Comparison of ENCODE assay signal across 15 cellular contexts in the genomic region with DNA sequence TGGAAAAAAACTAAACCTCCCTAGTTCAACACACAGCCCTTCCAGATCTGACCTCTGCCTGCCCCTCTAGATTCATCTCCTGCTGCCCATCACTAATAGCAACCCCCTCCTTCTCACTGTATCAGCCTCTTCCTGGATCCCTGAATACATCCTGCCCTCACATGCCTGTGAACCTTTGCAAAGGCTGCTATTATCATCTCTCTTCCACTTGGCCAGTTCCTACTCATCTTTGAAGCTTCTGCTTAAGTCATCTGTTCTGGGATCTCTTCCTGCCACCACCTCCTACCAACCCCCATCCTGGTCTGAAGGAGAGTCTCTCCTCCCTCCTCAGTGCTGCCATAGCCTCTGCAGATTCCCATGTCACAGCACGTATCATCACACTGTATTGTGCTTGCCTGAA. TPM values are rescaled to one million over a fixed set of nuclear protein-coding genes. Genes with fewer than 3 reads are reported as not detected.
DNase-seq lines count a peak whose midpoint lies in the region; ATAC-seq and TF ChIP-seq lines count a peak whose summit lies in the region.
"Had no signal": no experiment of that assay in that cellular context is flagged by ENCODE, and none has a peak within 500 bp of the region (broad histone marks: within the 10 kb centered on the region; RNA-seq: fewer than 3 reads in every experiment).

No MANE protein-coding gene starts in this region.

- intact Hi-C loops in esophagus muscularis mucosa (cut with DNase I) = no loop called here

- H3K36me3 Mint-ChIP-seq in HFFc6 (ENCODE audit: low read depth) = no peaks in the 10 kb centered on the region
- H3K36me3 Mint-ChIP-seq: CD14-positive monocyte had no signal

- TF ChIP-seq CTCF in HFFc6 (IDR thresholded peaks at IDR 0.05) (no peak), esophagus muscularis mucosa (IDR thresholded peaks at IDR 0.05) (no peak), RWPE1 (conservative IDR thresholded peaks at IDR 0.05; ENCODE audit: low read depth) (no peak)

- H3K27ac ChIP-seq in esophagus muscularis mucosa (replicated peaks in 1 of 4) (no peak overlapping the region), RWPE1 (no peak overlapping the region)

- H3K9me3 ChIP-seq in esophagus muscularis mucosa = no peaks in the 10 kb centered on the region

- no peaks in the 10 kb centered on the region for H3K9me3 Mint-ChIP-seq in HFFc6

- POLR2A ChIA-PET in RWPE1 (lab: Yijun Ruan, JAX; ENCODE audit: low non-redundant PET) = no interaction called here

- DNase-seq in HFFc6 (no peak), NCI-H226 (peak; percentile 20), esophagus muscularis mucosa (ENCODE audit: extremely low spot score) (peak; percentile 55), retina (peak; percentile 47), RWPE1 (ENCODE audit: low spot score) (no peak)
- DNase-seq: AML-193, DMS 273 treated with DMSO at 0.1 percent for 48 hours, HCEC 1CT, MM.1S, NCI-H1092 treated with DMSO at 0.1 percent for 48 hours, NCI-H526 treated with DMSO at 0.1 percent for 48 hours, SIG-M5 had no signal

- H3K36me3 ChIP-seq in esophagus muscularis mucosa = no peaks in the 10 kb centered on the region

- H3K4me1 ChIP-seq in esophagus muscularis mucosa = peaks cover 19 to 34% (median 25%) of the 10 kb centered on the region in 4 donors

- CTCF ChIA-PET in RWPE1 (lab: Yijun Ruan, JAX) = no interaction called here

- no peaks in the 10 kb centered on the region for H3K27me3 ChIP-seq in esophagus muscularis mucosa

- no peak overlapping the region for H3K4me3 Mint-ChIP-seq in HFFc6
- H3K4me3 Mint-ChIP-seq: CD14-positive monocyte had no signal

- ATAC-seq in GM21825 (IDR thresholded peaks at IDR 0.05; ENCODE audit: unreplicated experiment) (no peak), HG03280 (IDR thresholded peaks at IDR 0.05; ENCODE audit: unreplicated experiment) (no peak)

- H3K4me3 ChIP-seq in esophagus muscularis mucosa = no peak overlapping the region

- peaks cover 73% of the 10 kb centered on the region for H3K4me1 Mint-ChIP-seq in HFFc6 (ENCODE audit: low read depth)

- 94% methylated on average over 1 of the region's 1 CpG for WGBS in esophagus muscularis mucosa

- no peak for TF ChIP-seq POLR2A in esophagus muscularis mucosa (IDR thresholded peaks at IDR 0.05; ENCODE audit: low read depth)

- no peak for TF ChIP-seq EP300 in esophagus muscularis mucosa (IDR thresholded peaks at IDR 0.05)

- H3K27ac Mint-ChIP-seq in HFFc6 = peak overlapping the region; percentile 6; the same call in 1 of the 2 replicates
- H3K27ac Mint-ChIP-seq: CD14-positive monocyte had no signal

- peaks cover 1% of the 10 kb centered on the region; the same call in 1 of the 2 replicates for H3K27me3 Mint-ChIP-seq in HFFc6 (ENCODE audit: insufficient read depth)

RNA-seq across cellular contexts. Expression of a gene that starts 38.0 kb away (rescaled TPM):
- total RNA-seq in HFFc6 (2021; fragmentation: NEBNext Ultra II Directional; extraction: Animal tissue kit (Norgen Biotek cat#: 25700)) = 10 to 100 TPM; 43.1 to 65.9 (median 48.4) TPM
- total RNA-seq in esophagus muscularis mucosa = 100 to 1,000 TPM; 172 to 259 (median 182) TPM

Comparison
In these comparisons a context has a peak if more than half of its experiments do, and no peak if none do; other contexts are left out.
1. DNase-seq: peak in NCI-H226 (single experiment), esophagus muscularis mucosa (single experiment) and retina (single experiment); none in HFFc6 (single experiment) and RWPE1 (single experiment).